In genomic region chr12:98808243-98808895, GRCh38 we compare ENCODE assay signal across 23 cellular contexts.
DNase-seq lines count a peak whose midpoint lies in the region; ATAC-seq lines count a peak whose summit lies in the region.
"Had no signal": no experiment of that assay in that cellular context is flagged by ENCODE, and none has a peak within 500 bp of the region (broad histone marks: within the 10 kb centered on the region; RNA-seq: fewer than 3 reads in every experiment).

No MANE protein-coding gene starts in this region.

- H2AK5ac ChIP-seq in neuronal stem cell (ENCODE audit: low read depth, low read length): no peak overlapping the region

- no peak overlapping the region for H2BK15ac ChIP-seq in neuronal stem cell (ENCODE audit: low read length)

- no peak overlapping the region for H3K18ac ChIP-seq in neuronal stem cell (ENCODE audit: low read length)

- H2BK12ac ChIP-seq in neuronal stem cell (ENCODE audit: low read length): no peak overlapping the region

- no peak overlapping the region for H3K9ac ChIP-seq in neuronal stem cell (ENCODE audit: low read depth, low read length, poor library complexity)
- H3K9ac ChIP-seq: GM23248 had no signal

- DNase-seq in Daoy (ENCODE audit: low read depth): peak; percentile 22
- DNase-seq in glomerular endothelial cell (ENCODE audit: extremely low read depth, low read depth, low spot score): peak; percentile 22
- no peak for DNase-seq in neuronal stem cell (ENCODE audit: low spot score)
- DNase-seq in NCI-H128 (lab: John Stamatoyannopoulos, UW; ENCODE audit: unreplicated experiment): no peak
- DNase-seq in NCI-H2029 (lab: John Stamatoyannopoulos, UW): no peak
- no peak for DNase-seq in NCI-H524 treated with DMSO at 0.1 percent for 48 hours (lab: John Stamatoyannopoulos, UW)
- DNase-seq: 8988T, ACHN, Calu3, GM23248, H9, IMR-90, KG1, MG63, NCI-H1105 treated with DMSO at 0.1 percent for 48 hours, NCI-H2029 treated with DMSO at 0.1 percent for 48 hours, NCI-H2227 treated with DMSO at 0.1 percent for 48 hours, NCI-H69, SHP77 had no signal

- no peak overlapping the region for H3K23ac ChIP-seq in neuronal stem cell (ENCODE audit: low read depth, low read length, poor library complexity)

- peak overlapping the region; percentile 62 for H2AFZ ChIP-seq in neuronal stem cell (ENCODE audit: low read length)
- H2AFZ ChIP-seq: GM23248 had no signal

- no peak overlapping the region for H2BK5ac ChIP-seq in neuronal stem cell (ENCODE audit: low read length)

- no peaks in the 10 kb centered on the region for H3K79me1 ChIP-seq in neuronal stem cell (ENCODE audit: low read depth, low read length)

- no peak overlapping the region for H4K91ac ChIP-seq in neuronal stem cell (ENCODE audit: low read depth, low read length, poor library complexity)

- no peaks in the 10 kb centered on the region for H3K36me3 ChIP-seq in neuronal stem cell (replicated peaks in 1 of 2; ENCODE audit: control insufficient read depth in 2 of 2, insufficient read depth in 2 of 2, low read length in 2 of 2)
- H3K36me3 ChIP-seq: MG63 had no signal

- H3K27ac ChIP-seq in cingulate gyrus (ENCODE audit: low read depth, low read length): peak overlapping the region; percentile 5
- H3K27ac ChIP-seq in neuronal stem cell (replicated peaks; ENCODE audit: low read length): no peak overlapping the region
- H3K27ac ChIP-seq: GM23248, RWPE1 had no signal

- no peak overlapping the region for H4K8ac ChIP-seq in neuronal stem cell (ENCODE audit: low read depth, low read length)

- H2BK120ac ChIP-seq in neuronal stem cell (ENCODE audit: low read depth, low read length): no peak overlapping the region

- ATAC-seq in GM18868 (IDR thresholded peaks at IDR 0.05; ENCODE audit: unreplicated experiment): no peak
- ATAC-seq: Panc1 had no signal

- H3K4me3 ChIP-seq in neuronal stem cell (ENCODE audit: low read length in 2 of 2): no peak overlapping the region
- H3K4me3 ChIP-seq: GM23248, MG63 had no signal

- no peak overlapping the region for H3K4me2 ChIP-seq in neuronal stem cell (ENCODE audit: insufficient read depth, low read length, poor library complexity, severe bottlenecking)

- H3K9me3 ChIP-seq in neuronal stem cell (replicated peaks in 1 of 2; ENCODE audit: control insufficient read depth in 2 of 2, insufficient read depth in 1 of 2, low read depth in 1 of 2, low read length in 2 of 2): no peaks in the 10 kb centered on the region
- H3K9me3 ChIP-seq: MG63 had no signal

- H3K14ac ChIP-seq in neuronal stem cell (ENCODE audit: low read length): no peak overlapping the region

- H3K4me1 ChIP-seq in neuronal stem cell (ENCODE audit: control insufficient read depth in 2 of 2, insufficient read depth in 1 of 2, low read depth in 1 of 2, low read length in 2 of 2): no peaks in the 10 kb centered on the region

- H3K27me3 ChIP-seq in neuronal stem cell (ENCODE audit: control insufficient read depth in 3 of 3, insufficient read depth in 3 of 3, low read depth in 1 of 3, low read length in 3 of 3): no peaks in the 10 kb centered on the region
- H3K27me3 ChIP-seq: MG63 had no signal

- no peak overlapping the region for H3K4ac ChIP-seq in neuronal stem cell (ENCODE audit: low read length)

- WGBS in neuronal stem cell (ENCODE audit: extremely low coverage in 2 of 2, insufficient read length in 2 of 2, insufficient replicate concordance in 1 of 2), 2 donors: no CpG with 5 or more reads among the region's 7 CpGs

Comparison
In these comparisons a context has a peak if more than half of its experiments do, and no peak if none do; other contexts are left out.
1. DNase-seq: peak in Daoy (single experiment) and glomerular endothelial cell (single experiment); none in neuronal stem cell (single experiment), NCI-H128 (single experiment), NCI-H2029 (single experiment) and NCI-H524 treated with DMSO at 0.1 percent for 48 hours (single experiment).